ENCODE assay signal across 21 cellular contexts in the genomic region with DNA sequence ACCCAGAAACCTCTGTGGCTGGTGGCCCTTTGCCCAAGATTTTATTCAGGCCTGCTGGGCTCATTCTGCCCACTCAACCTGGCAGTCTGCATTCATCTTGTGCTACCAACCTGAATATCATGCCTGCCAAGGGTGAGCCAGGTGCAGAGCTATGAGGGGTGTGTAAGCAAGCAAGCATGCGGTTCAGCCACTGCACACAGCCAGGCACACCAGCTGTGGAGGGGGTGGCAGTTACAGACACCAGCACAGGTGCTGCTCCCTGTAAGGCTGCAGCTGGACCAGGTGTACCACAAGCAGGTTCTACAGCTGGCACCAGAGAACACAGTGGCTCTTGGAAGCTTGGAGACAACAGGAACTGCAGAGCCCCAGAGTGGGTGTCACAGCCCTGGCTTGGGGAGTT.
"Had no signal": no experiment of that assay in that cellular context is flagged by ENCODE, and none has a peak within 500 bp of the region (broad histone marks: within the 10 kb centered on the region; RNA-seq: fewer than 3 reads in every experiment).

No MANE protein-coding gene starts in this region.

- H3K4me1 ChIP-seq: esophagus squamous epithelium, lower lobe of right lung, psoas muscle, sigmoid colon, stomach, thyroid gland had no signal

- H3K4me3 ChIP-seq: coronary artery, esophagus squamous epithelium, lower lobe of right lung, psoas muscle, sigmoid colon, stomach, thyroid gland had no signal

- H3K9me3 Mint-ChIP-seq: nephron progenitor cell had no signal

- H3K9me3 ChIP-seq: lower lobe of right lung, psoas muscle, sigmoid colon, stomach, thyroid gland had no signal

- H3K27me3 ChIP-seq: esophagus squamous epithelium, sigmoid colon, stomach, thyroid gland had no signal

- H3K27ac ChIP-seq: coronary artery, esophagus squamous epithelium, lower lobe of right lung, psoas muscle, sigmoid colon, stomach, thyroid gland had no signal

- H3K36me3 Mint-ChIP-seq: immature natural killer cell; naive thymus-derived CD8-positive, alpha-beta T cell; stimulated activated naive B cell treated with anti-CD40 and anti-IgM and Interleukin-4, amounts not matched to agents 10 μg/mL and 1 μg/mL and 100 μg/mL, for 72 hours had no signal

- H3K27me3 Mint-ChIP-seq: naive thymus-derived CD8-positive, alpha-beta T cell; stimulated activated naive B cell treated with anti-CD40 and anti-IgM and Interleukin-4, amounts not matched to agents 10 μg/mL and 1 μg/mL and 100 μg/mL, for 72 hours had no signal

- DNase-seq: dermis blood vessel endothelial cell; effector memory CD4-positive, alpha-beta T cell; esophagus squamous epithelium; hypothalamus; immature natural killer cell; left ventricle myocardium superior; lower lobe of right lung; naive thymus-derived CD8-positive, alpha-beta T cell; nephron progenitor cell; nucleus accumbens; posterior cingulate gyrus; psoas muscle; right cardiac atrium; sigmoid colon; stimulated activated CD4-positive, alpha-beta T cell treated with anti-CD3 and anti-CD28 coated beads, Interleukin-2, amount 100 ng/mL, for 24 hours; stimulated activated CD4-positive, alpha-beta T cell treated with anti-CD3 and anti-CD28 coated beads, Interleukin-4, amount 100 ng/mL, for 24 hours; stimulated activated naive B cell treated with anti-CD40 and anti-IgM and Interleukin-4, amounts not matched to agents 10 μg/mL and 1 μg/mL and 100 μg/mL, for 72 hours; stomach; thyroid gland; trophoblast cell had no signal

- H3K36me3 ChIP-seq: esophagus squamous epithelium, lower lobe of right lung, sigmoid colon, stomach, thyroid gland had no signal

- ATAC-seq: left ventricle myocardium superior; lower lobe of right lung; naive thymus-derived CD8-positive, alpha-beta T cell; psoas muscle; right cardiac atrium had no signal

- H3K4me1 Mint-ChIP-seq: immature natural killer cell; naive thymus-derived CD8-positive, alpha-beta T cell; nephron progenitor cell; stimulated activated naive B cell treated with anti-CD40 and anti-IgM and Interleukin-4, amounts not matched to agents 10 μg/mL and 1 μg/mL and 100 μg/mL, for 72 hours had no signal

- H3K27ac Mint-ChIP-seq: immature natural killer cell; naive thymus-derived CD8-positive, alpha-beta T cell; nephron progenitor cell; stimulated activated naive B cell treated with anti-CD40 and anti-IgM and Interleukin-4, amounts not matched to agents 10 μg/mL and 1 μg/mL and 100 μg/mL, for 72 hours had no signal

- H3K4me3 Mint-ChIP-seq: immature natural killer cell; naive thymus-derived CD8-positive, alpha-beta T cell; nephron progenitor cell; stimulated activated naive B cell treated with anti-CD40 and anti-IgM and Interleukin-4, amounts not matched to agents 10 μg/mL and 1 μg/mL and 100 μg/mL, for 72 hours had no signal
